ENCODE assay signal across 1 cellular context in genomic region chr6:26575494-26575939, GRCh38.
A peak's percentile ranks its signal among the peaks of the same experiment; 100 is the strongest.
TF ChIP-seq lines count a peak whose summit lies in the region.

No MANE protein-coding gene starts in this region.

TF ChIP-seq in K562, 482 proteins besides CTCF, POLR2A, EP300 and RAD21 (continued from another document and continues in another):
- TF ChIP-seq GTF3C2 (IDR thresholded peaks at IDR 0.05; ENCODE audit: borderline replicate concordance, extremely low read depth, insufficient read length) (peak; percentile 87), SMARCB1 (IDR thresholded peaks at IDR 0.05; ENCODE audit: insufficient read length, low read depth) (no peak), MYC (IDR thresholded peaks at IDR 0.05; ENCODE audit: low read depth, low read length) (no peak), MYC (CRISPR knock-in tag; IDR thresholded peaks at IDR 0.05; ENCODE audit: borderline replicate concordance, low read depth) (no peak), ZC3H4 (CRISPR knock-in tag; IDR thresholded peaks at IDR 0.05; ENCODE audit: borderline replicate concordance) (no peak), CHD4 (IDR thresholded peaks at IDR 0.05; ENCODE audit: insufficient read depth, insufficient replicate concordance, low read depth, low read length, poor library complexity, severe bottlenecking) (no peak), ID3 (CRISPR knock-in tag; IDR thresholded peaks at IDR 0.05) (no peak), ID3 (tag; IDR thresholded peaks at IDR 0.05) (0 out of 2 replicates have a peak, but pooled peaks have one; percentile 34), PREB (CRISPR knock-in tag; IDR thresholded peaks at IDR 0.05) (no peak), ZNF140 (CRISPR knock-in tag; IDR thresholded peaks at IDR 0.05) (no peak), ESRRB (CRISPR knock-in tag; IDR thresholded peaks at IDR 0.05; ENCODE audit: borderline replicate concordance) (no peak), ZNF644 (tag; IDR thresholded peaks at IDR 0.05; ENCODE audit: low read depth) (no peak), LEF1 (IDR thresholded peaks at IDR 0.05) (no peak), NELFE (IDR thresholded peaks at IDR 0.05; ENCODE audit: insufficient read depth, insufficient read length) (no peak), TOE1 (IDR thresholded peaks at IDR 0.05; ENCODE audit: borderline replicate concordance) (peak; percentile 32; the same call in 1 of the 2 replicates), TOE1 (CRISPR knock-in tag; IDR thresholded peaks at IDR 0.05; ENCODE audit: borderline replicate concordance, low read depth) (no peak), BCOR (IDR thresholded peaks at IDR 0.05) (peak; percentile 42; the same call in 1 of the 2 replicates), DMBX1 (CRISPR knock-in tag; IDR thresholded peaks at IDR 0.05; ENCODE audit: borderline replicate concordance) (no peak), GTF2F1 (IDR thresholded peaks at IDR 0.05; ENCODE audit: low read depth, low read length) (no peak), PTRF (tag; IDR thresholded peaks at IDR 0.05) (no peak), CC2D1A (IDR thresholded peaks at IDR 0.05) (peak; percentile 61; the same call in 1 of the 2 replicates), HDAC1 (IDR thresholded peaks at IDR 0.05) (peak in 1 of 2 experiments; percentile 52; a peak in 1 of 4 replicates), ZNF695 (CRISPR knock-in tag; IDR thresholded peaks at IDR 0.05) (no peak), JUND (IDR thresholded peaks at IDR 0.05; ENCODE audit: borderline replicate concordance, low read depth, low read length) (0 out of 2 replicates have a peak, but pooled peaks have one; percentile 26), JUND (tag; IDR thresholded peaks at IDR 0.05; ENCODE audit: borderline replicate concordance, low read depth, low read length) (no peak), PHB2 (IDR thresholded peaks at IDR 0.05; ENCODE audit: low read depth) (no peak; the same call in 1 of the 2 replicates), BRD9 (IDR thresholded peaks at IDR 0.05; ENCODE audit: low read depth, partially characterized antibody) (peak; percentile 92), ATF2 (CRISPR knock-in tag; IDR thresholded peaks at IDR 0.05) (no peak), HDAC6 (IDR thresholded peaks at IDR 0.05; ENCODE audit: low read depth, low read length) (no peak), ZFP30 (CRISPR knock-in tag; IDR thresholded peaks at IDR 0.05; ENCODE audit: borderline replicate concordance) (no peak; the same call in 1 of the 2 replicates), CSDE1 (IDR thresholded peaks at IDR 0.05) (peak in 1 of 2 experiments; percentile 64; a peak in 1 of 4 replicates), HMBOX1 (IDR thresholded peaks at IDR 0.05) (peak; percentile 70), PBX2 (CRISPR knock-in tag; IDR thresholded peaks at IDR 0.05; ENCODE audit: low read depth) (no peak), PBX2 (tag; conservative IDR thresholded peaks at IDR 0.05; ENCODE audit: low read depth) (no peak), ATF3 (IDR thresholded peaks at IDR 0.05) (no peak), ATF3 (CRISPR knock-in tag; conservative IDR thresholded peaks at IDR 0.05) (0 out of 2 replicates have a peak, but pooled peaks have one; percentile 19), TBL1XR1 (IDR thresholded peaks at IDR 0.05; ENCODE audit: low read length in 2 of 2) (peak in 1 of 2 experiments; percentile 88; a peak in 1 of 4 replicates), E4F1 (CRISPR knock-in tag; IDR thresholded peaks at IDR 0.05; ENCODE audit: borderline replicate concordance) (no peak), ARID3B (CRISPR knock-in tag; IDR thresholded peaks at IDR 0.05; ENCODE audit: borderline replicate concordance) (no peak), NR2F6 (CRISPR knock-in tag; IDR thresholded peaks at IDR 0.05) (no peak), TAL1 (IDR thresholded peaks at IDR 0.05) (no peak), HDGF (IDR thresholded peaks at IDR 0.05) (no peak), ZBTB7A (IDR thresholded peaks at IDR 0.05; ENCODE audit: borderline replicate concordance, control insufficient read depth, low read depth, low read length) (no peak), ZFP91 (CRISPR knock-in tag; IDR thresholded peaks at IDR 0.05) (no peak), ZSCAN29 (IDR thresholded peaks at IDR 0.05) (peak; percentile 75), ERF (CRISPR knock-in tag; IDR thresholded peaks at IDR 0.05) (no peak), NFIX (CRISPR knock-in tag; IDR thresholded peaks at IDR 0.05; ENCODE audit: low read depth) (no peak), TAF15 (IDR thresholded peaks at IDR 0.05; ENCODE audit: low read depth, low read length) (no peak)
